In the genomic region with DNA sequence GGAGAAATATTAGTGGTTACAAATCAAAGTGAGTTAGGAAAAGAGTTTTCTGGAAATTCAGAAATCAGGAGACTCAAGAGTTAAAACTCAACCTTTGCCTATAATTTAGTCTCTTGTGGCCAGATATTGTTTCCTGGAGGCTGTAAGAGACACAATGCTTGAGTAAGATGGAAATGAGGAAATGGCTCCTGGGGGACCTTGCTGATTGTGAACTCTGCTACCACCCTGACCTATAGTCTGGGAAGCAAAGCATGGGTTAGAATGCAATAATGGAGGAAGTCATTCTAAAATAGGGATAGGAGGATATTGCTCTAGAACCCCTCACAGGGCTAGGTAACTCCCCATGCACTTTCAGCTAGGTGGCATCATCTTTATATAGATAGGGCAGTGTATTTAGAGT, we compare ENCODE assay signal across 22 cellular contexts.
"Had no signal": no experiment of that assay in that cellular context is flagged by ENCODE, and none has a peak within 500 bp of the region (broad histone marks: within the 10 kb centered on the region; RNA-seq: fewer than 3 reads in every experiment).

No MANE protein-coding gene starts in this region.

- DNase-seq: activated B cell treated with CpG ODN at 0.5 μM for 24 hours; activated CD4-positive, alpha-beta T cell treated with anti-CD3 and anti-CD28 coated beads for 48 hours; activated CD8-positive, alpha-beta memory T cell treated with anti-CD3 and anti-CD28 coated beads, Interleukin-2, amount 50 U/mL, for 4 hours; activated CD8-positive, alpha-beta T cell treated with anti-CD3 and anti-CD28 coated beads, Interleukin-2, amount 10 ng/mL, durations not matched to agents 7 days and 5 days; activated gamma-delta T cell treated with Interleukin-2 at 50 U/mL for 16 hours; activated T-cell treated with anti-CD3 and anti-CD28 coated beads, Interleukin-2, amount 50 U/mL, for 48 hours; amniotic stem cell; cortex of kidney; effector CD8-positive, alpha-beta T cell; foreskin fibroblast; hypothalamus; occipital lobe; right lobe of liver; stimulated activated naive CD8-positive, alpha-beta T cell treated with anti-CD3 and anti-CD28 coated beads, Interleukin-15, Interleukin-2, amounts not matched to agents 100 U/mL and 50 U/mL, for 24 hours; T-helper 17 cell had no signal

- H3K4me1 ChIP-seq: prostate gland had no signal

- H3K4me2 ChIP-seq: smooth muscle cell had no signal

- H3K27ac ChIP-seq: prostate gland, right lobe of liver, suprapubic skin had no signal

- H3K9me3 Mint-ChIP-seq: activated B cell treated with CpG ODN at 0.5 μM for 24 hours; brain; central memory CD8-positive, alpha-beta T cell; nephron had no signal

- H3K27me3 ChIP-seq: right lobe of liver, suprapubic skin had no signal

- H3K4me3 ChIP-seq: prostate gland, right lobe of liver, smooth muscle cell, suprapubic skin had no signal

- H3K4me3 Mint-ChIP-seq: activated B cell treated with CpG ODN at 0.5 μM for 24 hours; activated CD8-positive, alpha-beta T cell treated with anti-CD3 and anti-CD28 coated beads, Interleukin-2, amount 10 ng/mL, durations not matched to agents 7 days and 5 days; activated naive CD8-positive, alpha-beta T cell; brain; central memory CD8-positive, alpha-beta T cell; nephron; T-helper 17 cell had no signal

- H3K27ac Mint-ChIP-seq: activated B cell treated with CpG ODN at 0.5 μM for 24 hours; activated CD8-positive, alpha-beta T cell treated with anti-CD3 and anti-CD28 coated beads, Interleukin-2, amount 10 ng/mL, durations not matched to agents 7 days and 5 days; activated naive CD8-positive, alpha-beta T cell; nephron; T-helper 17 cell had no signal

- H3K27me3 Mint-ChIP-seq: brain had no signal

- H3K4me1 Mint-ChIP-seq: activated B cell treated with CpG ODN at 0.5 μM for 24 hours; central memory CD8-positive, alpha-beta T cell had no signal

- H3K36me3 Mint-ChIP-seq: activated naive CD8-positive, alpha-beta T cell; brain had no signal

- ATAC-seq: activated CD8-positive, alpha-beta T cell treated with anti-CD3 and anti-CD28 coated beads, Interleukin-2, amount 10 ng/mL, durations not matched to agents 7 days and 5 days; stimulated activated naive CD8-positive, alpha-beta T cell treated with anti-CD3 and anti-CD28 coated beads, Interleukin-15, Interleukin-2, amounts not matched to agents 100 U/mL and 50 U/mL, for 24 hours; T-helper 17 cell had no signal

- H3K9me3 ChIP-seq: prostate gland, right lobe of liver, suprapubic skin had no signal

- H3K36me3 ChIP-seq: prostate gland, right lobe of liver, suprapubic skin had no signal
